ENCODE assay signal across 4 cellular contexts in genomic region chr1:22436948-22437347, GRCh38.
"Had no signal": no experiment of that assay in that cellular context is flagged by ENCODE, and none has a peak within 500 bp of the region (broad histone marks: within the 10 kb centered on the region; RNA-seq: fewer than 3 reads in every experiment).

No MANE protein-coding gene starts in this region.

- H3K9ac ChIP-seq: KMS-11 had no signal

- H3K27ac ChIP-seq: HL-60, KMS-11 had no signal

- FAIRE-seq: HTR-8/SVneo had no signal

- H3K4me2 ChIP-seq: KMS-11 had no signal

- DNase-seq: KG1 had no signal
